ENCODE assay signal across 1 cellular context in genomic region chr16:89375021-89375420, GRCh38.
TF ChIP-seq lines count a peak whose summit lies in the region.

No MANE protein-coding gene starts in this region.

TF ChIP-seq in H1, 55 proteins besides CTCF, POLR2A, EP300 and RAD21:
- no peak for TF ChIP-seq TCF12 (IDR thresholded peaks at IDR 0.05; ENCODE audit: low read depth, low read length)
- TF ChIP-seq RNF2 (IDR thresholded peaks at IDR 0.05; ENCODE audit: borderline replicate concordance, low read depth, low read length, missing control alignments, poor library complexity, severe bottlenecking), result no peak
- no peak for TF ChIP-seq ASH2L (IDR thresholded peaks at IDR 0.05; ENCODE audit: low read length)
- TF ChIP-seq JUN (IDR thresholded peaks at IDR 0.05; ENCODE audit: low read depth, low read length), result no peak
- no peak for TF ChIP-seq NANOG (IDR thresholded peaks at IDR 0.05; ENCODE audit: insufficient read depth, low read depth, low read length, poor library complexity, severe bottlenecking)
- TF ChIP-seq MAX (IDR thresholded peaks at IDR 0.05), result no peak
- TF ChIP-seq FOSL1 (IDR thresholded peaks at IDR 0.05; ENCODE audit: insufficient read depth, low read depth, low read length), result no peak
- TF ChIP-seq SRF (IDR thresholded peaks at IDR 0.05; ENCODE audit: low read depth, low read length), result no peak
- no peak for TF ChIP-seq POLR2AphosphoS5 (IDR thresholded peaks at IDR 0.05; ENCODE audit: low read depth, low read length)
- TF ChIP-seq EGR1 (IDR thresholded peaks at IDR 0.05; ENCODE audit: borderline replicate concordance, low read depth, low read length), result no peak
- TF ChIP-seq SP2 (IDR thresholded peaks at IDR 0.05; ENCODE audit: low read length), result no peak
- no peak for TF ChIP-seq PHF8 (conservative IDR thresholded peaks at IDR 0.05; ENCODE audit: low read depth, low read length)
- TF ChIP-seq MAFK (IDR thresholded peaks at IDR 0.05; ENCODE audit: low read depth, low read length), result no peak
